ENCODE assay signal across 8 cellular contexts in genomic region chr11:2383823-2384722, GRCh38. TPM values are rescaled to one million over a fixed set of nuclear protein-coding genes. Genes with fewer than 3 reads are reported as not detected.
A peak's percentile ranks its signal among the peaks of the same experiment; 100 is the strongest.
DNase-seq lines count a peak whose midpoint lies in the region; ATAC-seq and TF ChIP-seq lines count a peak whose summit lies in the region.

No MANE protein-coding gene starts in this region.

- H3K36me3 ChIP-seq in lower lobe of right lung (peaks cover 20% of the 10 kb centered on the region), upper lobe of right lung (peaks cover 4% of the 10 kb centered on the region)

- H3K4me1 ChIP-seq in lower lobe of right lung (peaks cover 92% of the 10 kb centered on the region), upper lobe of right lung (peaks cover 92% of the 10 kb centered on the region)

- H3K36me3 Mint-ChIP-seq in activated T-cell treated with anti-CD3 and anti-CD28 coated beads, Interleukin-2, amount 50 U/mL, for 4 hours (ENCODE audit: insufficient read depth), result peaks cover 3% of the 10 kb centered on the region
- H3K36me3 Mint-ChIP-seq in mesothelial cell of epicardium, result peaks cover 2% of the 10 kb centered on the region

- H3K9me3 ChIP-seq in lower lobe of right lung (no peaks in the 10 kb centered on the region), upper lobe of right lung (no peaks in the 10 kb centered on the region)

- H3K4me3 ChIP-seq in lower lobe of right lung, result peak overlapping the region; percentile 1
- no peak overlapping the region for H3K4me3 ChIP-seq in upper lobe of right lung

- no peak overlapping the region for H3K4me3 Mint-ChIP-seq in activated T-cell treated with anti-CD3 and anti-CD28 coated beads, Interleukin-2, amount 50 U/mL, for 4 hours
- H3K4me3 Mint-ChIP-seq in mesothelial cell of epicardium, result no peak overlapping the region

- no peak overlapping the region for H3K27ac Mint-ChIP-seq in mesothelial cell of epicardium

- H3K4me1 Mint-ChIP-seq in activated T-cell treated with anti-CD3 and anti-CD28 coated beads, Interleukin-2, amount 50 U/mL, for 4 hours (ENCODE audit: low read depth), result peaks cover 78% of the 10 kb centered on the region
- peaks cover 13% of the 10 kb centered on the region for H3K4me1 Mint-ChIP-seq in mesothelial cell of epicardium

- H3K9me3 Mint-ChIP-seq in activated T-cell treated with anti-CD3 and anti-CD28 coated beads, Interleukin-2, amount 50 U/mL, for 4 hours, result no peaks in the 10 kb centered on the region
- H3K9me3 Mint-ChIP-seq in mesothelial cell of epicardium, result no peaks in the 10 kb centered on the region

- H3K27me3 ChIP-seq in lower lobe of right lung (ENCODE audit: low read depth), result no peaks in the 10 kb centered on the region
- H3K27me3 ChIP-seq in upper lobe of right lung, result no peaks in the 10 kb centered on the region

- peak overlapping the region; percentile 88 for H3K27ac ChIP-seq in angular gyrus (ENCODE audit: low read depth, low read length)
- H3K27ac ChIP-seq in lower lobe of right lung, result peak overlapping the region; percentile 99
- H3K27ac ChIP-seq in upper lobe of right lung, result peak overlapping the region; percentile 99

- DNase-seq in activated T-cell treated with anti-CD3 and anti-CD28 coated beads, Interleukin-2, amount 50 U/mL, for 1 hour, result peak; percentile 37
- no peak for DNase-seq in activated T-cell treated with anti-CD3 and anti-CD28 coated beads, Interleukin-2, amount 50 U/mL, for 4 hours
- DNase-seq in lower lobe of right lung, result no peak
- DNase-seq in upper lobe of right lung, result no peak
- no peak for DNase-seq in mesothelial cell of epicardium (ENCODE audit: low spot score in 2 of 2, unreplicated experiment in 2 of 2)
- DNase-seq in pons (ENCODE audit: low spot score), result no peak
- no peak for DNase-seq in activated effector memory CD4-positive, alpha-beta T cell treated with Interleukin-2 at 50 U/mL for 16 hours

- no peak for ATAC-seq in activated T-cell treated with anti-CD3 and anti-CD28 coated beads, Interleukin-2, amount 50 U/mL, for 4 hours
- ATAC-seq in lower lobe of right lung (no peak), upper lobe of right lung (peak; percentile 3)

- no peak for TF ChIP-seq CTCF in lower lobe of right lung (IDR thresholded peaks at IDR 0.05)
- no peak for TF ChIP-seq CTCF in upper lobe of right lung (IDR thresholded peaks at IDR 0.05)
- TF ChIP-seq CTCF in mesothelial cell of epicardium (IDR thresholded peaks at IDR 0.05; ENCODE audit: unreplicated experiment), result no peak

- H3K27me3 Mint-ChIP-seq in activated T-cell treated with anti-CD3 and anti-CD28 coated beads, Interleukin-2, amount 50 U/mL, for 4 hours (ENCODE audit: low read depth), result no peaks in the 10 kb centered on the region
- no peaks in the 10 kb centered on the region for H3K27me3 Mint-ChIP-seq in mesothelial cell of epicardium (ENCODE audit: low read depth)

- intact Hi-C loops in lower lobe of right lung (cut with DNase I), result no loop called here
- intact Hi-C loops in upper lobe of right lung (cut with DNase I), result no loop called here

RNA-seq across cellular contexts. Expression of gene CD81, which starts 7.0 kb away (rescaled TPM):
- 100 to 1,000 TPM; 205 to 227 (median 209) TPM for total RNA-seq in activated T-cell treated with anti-CD3 and anti-CD28 coated beads, Interleukin-2, amount 50 U/mL, for 4 hours
- total RNA-seq in lower lobe of right lung (850 TPM), upper lobe of right lung (801 TPM), mesothelial cell of epicardium (409 to 415 TPM (median 410 TPM) in 3 replicates)

RNA-seq across cellular contexts. Expression of gene TSSC4, which starts 16.5 kb away (rescaled TPM):
- total RNA-seq in activated T-cell treated with anti-CD3 and anti-CD28 coated beads, Interleukin-2, amount 50 U/mL, for 4 hours, result 100 to 1,000 TPM; 119 to 127 (median 122) TPM
- total RNA-seq in lower lobe of right lung (38.8 TPM), upper lobe of right lung (40.6 TPM), mesothelial cell of epicardium (79.3 to 84.7 TPM (median 82.2 TPM) in 3 replicates)
